9 cellular contexts compared by ENCODE assay signal in genomic region chr10:38025283-38025682, GRCh38. TPM values are rescaled to one million over a fixed set of nuclear protein-coding genes. Genes with fewer than 3 reads are reported as not detected.
A peak's percentile ranks its signal among the peaks of the same experiment; 100 is the strongest.
DNase-seq lines count a peak whose midpoint lies in the region; ATAC-seq and TF ChIP-seq lines count a peak whose summit lies in the region.
"Had no signal": no experiment of that assay in that cellular context is flagged by ENCODE, and none has a peak within 500 bp of the region (broad histone marks: within the 10 kb centered on the region; RNA-seq: fewer than 3 reads in every experiment).

No MANE protein-coding gene starts in this region.

- TF ChIP-seq POLR2A in tibial nerve (IDR thresholded peaks at IDR 0.05), result no peak

- H3K4me3 Mint-ChIP-seq in activated CD4-positive, alpha-beta T cell treated with anti-CD3 and anti-CD28 coated beads for 36 hours, result no peak overlapping the region
- no peak overlapping the region for H3K4me3 Mint-ChIP-seq in stimulated activated effector memory CD8-positive, alpha-beta T cell treated with anti-CD3 and anti-CD28 coated beads, Interleukin-12 subunit alpha, Interleukin-12 subunit beta, amount 100 ng/mL, for 72 hours
- H3K4me3 Mint-ChIP-seq in GM23338, result no peak overlapping the region
- H3K4me3 Mint-ChIP-seq: neural progenitor cell had no signal

- POLR2A ChIA-PET in activated CD4-positive, alpha-beta T cell treated with anti-CD3 and anti-CD28 coated beads for 36 hours (lab: Charles Lee), result no interaction called here

- H3K4me2 ChIP-seq in GM23338, result no peak overlapping the region
- H3K4me2 ChIP-seq: neural progenitor cell had no signal

- TF ChIP-seq EP300 in tibial nerve (IDR thresholded peaks at IDR 0.05), result no peak

- peak overlapping the region; percentile 80 for H3K27ac Mint-ChIP-seq in activated CD4-positive, alpha-beta T cell treated with anti-CD3 and anti-CD28 coated beads for 36 hours
- peak overlapping the region; percentile 38 for H3K27ac Mint-ChIP-seq in stimulated activated effector memory CD8-positive, alpha-beta T cell treated with anti-CD3 and anti-CD28 coated beads, Interleukin-12 subunit alpha, Interleukin-12 subunit beta, amount 100 ng/mL, for 72 hours
- H3K27ac Mint-ChIP-seq in GM23338, result no peak overlapping the region
- H3K27ac Mint-ChIP-seq: neural progenitor cell had no signal

- H4K20me1 ChIP-seq in GM23338 (replicated peaks; ENCODE audit: insufficient read depth), result no peaks in the 10 kb centered on the region

- H3K4me1 ChIP-seq in GM23338 (ENCODE audit: insufficient read depth), result no peaks in the 10 kb centered on the region
- H3K4me1 ChIP-seq in tibial nerve, result no peaks in the 10 kb centered on the region
- H3K4me1 ChIP-seq: neural progenitor cell had no signal

- H3K36me3 Mint-ChIP-seq in activated CD4-positive, alpha-beta T cell treated with anti-CD3 and anti-CD28 coated beads for 36 hours (ENCODE audit: low read depth), result peaks cover 73% of the 10 kb centered on the region
- peaks cover 99% of the 10 kb centered on the region for H3K36me3 Mint-ChIP-seq in stimulated activated effector memory CD8-positive, alpha-beta T cell treated with anti-CD3 and anti-CD28 coated beads, Interleukin-12 subunit alpha, Interleukin-12 subunit beta, amount 100 ng/mL, for 72 hours
- peaks cover 72% of the 10 kb centered on the region for H3K36me3 Mint-ChIP-seq in GM23338 (ENCODE audit: low read depth)

- intact Hi-C loops in activated CD4-positive, alpha-beta T cell treated with anti-CD3 and anti-CD28 coated beads for 36 hours (cut with DNase I, micrococcal nuclease), result no loop called here

- no peaks in the 10 kb centered on the region for H3K9me2 ChIP-seq in GM23338 (ENCODE audit: insufficient read depth)

- no peak overlapping the region for H3K4me3 ChIP-seq in GM23338
- no peak overlapping the region for H3K4me3 ChIP-seq in tibial nerve
- H3K4me3 ChIP-seq: neural progenitor cell had no signal

- H3K27ac ChIP-seq in GM23338 (ENCODE audit: low read depth) (no peak overlapping the region), tibial nerve (no peak overlapping the region)
- H3K27ac ChIP-seq: neural progenitor cell had no signal

- peaks cover 17% of the 10 kb centered on the region for H3K36me3 ChIP-seq in GM23338 (ENCODE audit: insufficient read depth)
- peaks cover 0 to 100% (median 6%) of the 10 kb centered on the region in 3 donors for H3K36me3 ChIP-seq in tibial nerve

- CTCF ChIA-PET in activated CD4-positive, alpha-beta T cell treated with anti-CD3 and anti-CD28 coated beads for 36 hours (lab: Charles Lee), result no interaction called here

- H3K79me2 ChIP-seq in GM23338 (replicated peaks; ENCODE audit: insufficient read depth), result no peaks in the 10 kb centered on the region

- H3K27me3 Mint-ChIP-seq in activated CD4-positive, alpha-beta T cell treated with anti-CD3 and anti-CD28 coated beads for 36 hours, result no peaks in the 10 kb centered on the region
- no peaks in the 10 kb centered on the region for H3K27me3 Mint-ChIP-seq in GM23338 (ENCODE audit: insufficient read depth, low read depth, poor library complexity)

- ATAC-seq in activated CD4-positive, alpha-beta T cell treated with anti-CD3 and anti-CD28 coated beads for 36 hours, result peak; percentile 64
- ATAC-seq in HG02870 (IDR thresholded peaks at IDR 0.05; ENCODE audit: unreplicated experiment), result peak; percentile 93
- peak; percentile 72 for ATAC-seq in stimulated activated effector memory CD8-positive, alpha-beta T cell treated with anti-CD3 and anti-CD28 coated beads, Interleukin-12 subunit alpha, Interleukin-12 subunit beta, amount 100 ng/mL, for 72 hours
- ATAC-seq in GM23338, result no peak

- H3K9me3 ChIP-seq in tibial nerve, result no peaks in the 10 kb centered on the region

- no peaks in the 10 kb centered on the region for H3F3A ChIP-seq in GM23338 (replicated peaks; ENCODE audit: low read depth)

- H3K4me1 Mint-ChIP-seq in activated CD4-positive, alpha-beta T cell treated with anti-CD3 and anti-CD28 coated beads for 36 hours, result peaks cover 30% of the 10 kb centered on the region
- peaks cover 25% of the 10 kb centered on the region for H3K4me1 Mint-ChIP-seq in stimulated activated effector memory CD8-positive, alpha-beta T cell treated with anti-CD3 and anti-CD28 coated beads, Interleukin-12 subunit alpha, Interleukin-12 subunit beta, amount 100 ng/mL, for 72 hours
- H3K4me1 Mint-ChIP-seq in GM23338, result no peaks in the 10 kb centered on the region
- H3K4me1 Mint-ChIP-seq: neural progenitor cell had no signal

- H3K27me3 ChIP-seq in GM23338 (ENCODE audit: insufficient read depth), result no peaks in the 10 kb centered on the region
- H3K27me3 ChIP-seq in tibial nerve, result no peaks in the 10 kb centered on the region
- H3K27me3 ChIP-seq: neural progenitor cell had no signal

- no peak overlapping the region for H2AFZ ChIP-seq in GM23338
- H2AFZ ChIP-seq: neural progenitor cell had no signal

- peaks cover 4% of the 10 kb centered on the region for H3K9me3 Mint-ChIP-seq in activated CD4-positive, alpha-beta T cell treated with anti-CD3 and anti-CD28 coated beads for 36 hours (ENCODE audit: low read depth)
- H3K9me3 Mint-ChIP-seq in stimulated activated effector memory CD8-positive, alpha-beta T cell treated with anti-CD3 and anti-CD28 coated beads, Interleukin-12 subunit alpha, Interleukin-12 subunit beta, amount 100 ng/mL, for 72 hours, result no peaks in the 10 kb centered on the region
- no peaks in the 10 kb centered on the region for H3K9me3 Mint-ChIP-seq in GM23338
- H3K9me3 Mint-ChIP-seq: neural progenitor cell had no signal

- DNase-seq in activated CD4-positive, alpha-beta T cell treated with anti-CD3 and anti-CD28 coated beads for 36 hours, result no peak
- no peak for DNase-seq in activated CD4-positive, alpha-beta T cell treated with anti-CD3 and anti-CD28 coated beads, Interleukin-2, amount 50 U/mL, for 1 hour
- peak; percentile 14 to 30 for DNase-seq in NOMO-1 (lab: John Stamatoyannopoulos, UW; ENCODE audit: unreplicated experiment in 2 of 2)
- no peak for DNase-seq in stimulated activated effector memory CD8-positive, alpha-beta T cell treated with anti-CD3 and anti-CD28 coated beads, Interleukin-12 subunit alpha, Interleukin-12 subunit beta, amount 100 ng/mL, for 72 hours (ENCODE audit: low spot score in 2 of 2)
- DNase-seq in midbrain (lab: John Stamatoyannopoulos, UW), result no peak
- no peak for DNase-seq in GM23338 (ENCODE audit: low spot score)
- no peak for DNase-seq in tibial nerve (ENCODE audit: low spot score in 2 of 2)

- 81 to 87% methylated on average over 3 of the region's 3 CpGs for WGBS in tibial nerve, 2 donors

- TF ChIP-seq CTCF in GM23338 (conservative IDR thresholded peaks at IDR 0.05; ENCODE audit: low read depth in 2 of 2) (no peak), tibial nerve (IDR thresholded peaks at IDR 0.05) (no peak)

TF ChIP-seq in GM23338, 12 proteins besides CTCF, POLR2A, EP300 and RAD21 (continues in another document):
- TF ChIP-seq REST (IDR thresholded peaks at IDR 0.05; ENCODE audit: unreplicated experiment) (no peak), ZNF114 (CRISPR knock-in tag; IDR thresholded peaks at IDR 0.05) (no peak), JUNB (IDR thresholded peaks at IDR 0.05; ENCODE audit: unreplicated experiment) (no peak), CREB1 (CRISPR knock-in tag; IDR thresholded peaks at IDR 0.05; ENCODE audit: low read depth) (no peak), ETS1 (IDR thresholded peaks at IDR 0.05) (no peak), EZH2 (IDR thresholded peaks at IDR 0.05; ENCODE audit: low read depth, unreplicated experiment) (no peak)

RNA-seq across cellular contexts. Expression of gene ZNF33A, which starts 14.8 kb away (rescaled TPM):
- total RNA-seq in activated CD4-positive, alpha-beta T cell treated with anti-CD3 and anti-CD28 coated beads for 36 hours, result 10 to 100 TPM; 18.7 to 20.0 TPM
- total RNA-seq in GM23338 (2014; rRNA removed; shearing (Covaris generic)), result 32.6 and 35.5 TPM in 2 replicates
- polyA plus RNA-seq in GM23338 (2016; fragmentation: Nextera tagmentation; extraction: Ambion mirVana), result 20.3 and 20.6 TPM in 2 replicates
- total RNA-seq in tibial nerve, result 10 to 100 TPM; 15.0 to 31.6 (median 29.3) TPM

RNA-seq across cellular contexts. Expression of gene ZNF25, which starts 48.8 kb away (rescaled TPM):
- total RNA-seq in activated CD4-positive, alpha-beta T cell treated with anti-CD3 and anti-CD28 coated beads for 36 hours, result 1 to 10 TPM; 7.3 to 7.5 TPM
- total RNA-seq in GM23338 (2014; rRNA removed; shearing (Covaris generic)), result 0.76 and 2.7 TPM in 2 replicates
- polyA plus RNA-seq in GM23338 (2016; fragmentation: Nextera tagmentation; extraction: Ambion mirVana), result 0.23 TPM in 1 of 2 replicates, not detected in the other
- 10 to 100 TPM; 13.8 to 23.2 (median 18.7) TPM for total RNA-seq in tibial nerve

Comparison
In these comparisons a context has a peak if more than half of its experiments do, and no peak if none do; other contexts are left out.
1. DNase-seq: peak in NOMO-1 (2 of 2); none in activated CD4-positive, alpha-beta T cell treated with anti-CD3 and anti-CD28 coated beads for 36 hours (single experiment), activated CD4-positive, alpha-beta T cell treated with anti-CD3 and anti-CD28 coated beads, Interleukin-2, amount 50 U/mL, for 1 hour (single experiment), stimulated activated effector memory CD8-positive, alpha-beta T cell treated with anti-CD3 and anti-CD28 coated beads, Interleukin-12 subunit alpha, Interleukin-12 subunit beta, amount 100 ng/mL, for 72 hours (0 of 2), midbrain (single experiment), GM23338 (single experiment) and tibial nerve (0 of 2).